Comparison of ENCODE assay signal across 18 cellular contexts in genomic region chr2:101985793-101986164, GRCh38. TPM values are rescaled to one million over a fixed set of nuclear protein-coding genes. Genes with fewer than 3 reads are reported as not detected.
"Had no signal": no experiment of that assay in that cellular context is flagged by ENCODE, and none has a peak within 500 bp of the region (broad histone marks: within the 10 kb centered on the region; RNA-seq: fewer than 3 reads in every experiment).

No MANE protein-coding gene starts in this region.

- DNase-seq: activated CD4-positive, alpha-beta T cell treated with anti-CD3 and anti-CD28 coated beads, Interleukin-2, amount 50 U/mL, for 1 hour; activated CD8-positive, alpha-beta memory T cell treated with anti-CD3 and anti-CD28 coated beads, Interleukin-2, amount 10 ng/mL, durations not matched to agents 7 days and 5 days; activated effector memory CD4-positive, alpha-beta T cell treated with Interleukin-2 at 50 U/mL for 16 hours; activated T-cell treated with anti-CD3 and anti-CD28 coated beads, Interleukin-2, amount 50 U/mL, for 24 hours; effector CD4-positive, alpha-beta T cell; hypothalamus; lower lobe of right lung; midbrain; natural killer cell; occipital lobe; sigmoid colon; stimulated activated CD4-positive, alpha-beta T cell treated with anti-CD3 and anti-CD28 coated beads, Interleukin-12 subunit alpha, Interleukin-12 subunit beta, amount 100 ng/mL, for 4 hours; stimulated activated naive CD4-positive, alpha-beta T cell treated with Interleukin-2 at 50 U/mL for 16 hours had no signal

- H3K9me3 Mint-ChIP-seq: activated T-cell treated with anti-CD3 and anti-CD28 coated beads, Interleukin-2, amount 50 U/mL, for 24 hours; natural killer cell had no signal

- H3K36me3 Mint-ChIP-seq: activated CD8-positive, alpha-beta memory T cell treated with anti-CD3 and anti-CD28 coated beads, Interleukin-2, amount 10 ng/mL, durations not matched to agents 7 days and 5 days; activated naive CD8-positive, alpha-beta T cell; natural killer cell had no signal

- H3K27me3 ChIP-seq: ascending aorta, sigmoid colon had no signal

- H3K9me3 ChIP-seq: ascending aorta, lower lobe of right lung, sigmoid colon had no signal

- H3K27ac ChIP-seq: ascending aorta, lower lobe of right lung, sigmoid colon had no signal

- H3K4me3 ChIP-seq: ascending aorta, lower lobe of right lung, sigmoid colon had no signal

- H3K27me3 Mint-ChIP-seq: activated naive CD8-positive, alpha-beta T cell; activated T-cell treated with anti-CD3 and anti-CD28 coated beads, Interleukin-2, amount 50 U/mL, for 24 hours had no signal

- ATAC-seq: activated CD8-positive, alpha-beta memory T cell treated with anti-CD3 and anti-CD28 coated beads, Interleukin-2, amount 10 ng/mL, durations not matched to agents 7 days and 5 days; lower lobe of right lung; natural killer cell had no signal

- H3K4me1 ChIP-seq: lower lobe of right lung had no signal

- H3K4me3 Mint-ChIP-seq: activated CD8-positive, alpha-beta memory T cell treated with anti-CD3 and anti-CD28 coated beads, Interleukin-2, amount 10 ng/mL, durations not matched to agents 7 days and 5 days; activated naive CD8-positive, alpha-beta T cell; activated T-cell treated with anti-CD3 and anti-CD28 coated beads, Interleukin-2, amount 50 U/mL, for 24 hours had no signal

- H3K36me3 ChIP-seq: ascending aorta, lower lobe of right lung, sigmoid colon had no signal

- H3K27ac Mint-ChIP-seq: activated CD8-positive, alpha-beta memory T cell treated with anti-CD3 and anti-CD28 coated beads, Interleukin-2, amount 10 ng/mL, durations not matched to agents 7 days and 5 days; activated naive CD8-positive, alpha-beta T cell; activated T-cell treated with anti-CD3 and anti-CD28 coated beads, Interleukin-2, amount 50 U/mL, for 24 hours had no signal

RNA-seq across cellular contexts. Expression of gene IL1R2, which starts 6.0 kb away (rescaled TPM):
- total RNA-seq: glomerular endothelial cell; occipital lobe; T-helper 2 cell treated with Interferon-gamma antibody and Interleukin-4, amounts not matched to agents 100 ng/mL and 5 ng/mL, for 36 hours; temporal lobe had no signal
